In genomic region chr11:47394050-47394321, GRCh38 we compare ENCODE assay signal across 11 cellular contexts. TPM values are rescaled to one million over a fixed set of nuclear protein-coding genes. Genes with fewer than 3 reads are reported as not detected.
A peak's percentile ranks its signal among the peaks of the same experiment; 100 is the strongest.
DNase-seq lines count a peak whose midpoint lies in the region; ATAC-seq and TF ChIP-seq lines count a peak whose summit lies in the region.
"Had no signal": no experiment of that assay in that cellular context is flagged by ENCODE, and none has a peak within 500 bp of the region (broad histone marks: within the 10 kb centered on the region; RNA-seq: fewer than 3 reads in every experiment).

No MANE protein-coding gene starts in this region.

- H3K4me2 ChIP-seq in MM.1S (ENCODE audit: low read depth, low read length) = peak overlapping the region; percentile 56; the same call in 1 of the 2 replicates

- H3K9me3 ChIP-seq in MM.1S (replicated peaks; ENCODE audit: insufficient read depth, low read length) = no peaks in the 10 kb centered on the region

- H3K36me3 ChIP-seq in MM.1S (replicated peaks; ENCODE audit: insufficient read depth, low read length) = no peaks in the 10 kb centered on the region

- TF ChIP-seq POLR2A in lower leg skin (IDR thresholded peaks at IDR 0.05) = no peak

- POLR2A ChIA-PET in naive thymus-derived CD8-positive, alpha-beta T cell (lab: Charles Lee) = interaction anchor here (0.8 to 11.0 kb wide), 10 partner anchors 7 to 185 kb away, joined by 3 to 147 read pairs (median 4); partner anchors contain the start of genes ACP2, DDB2, KBTBD4 and NDUFS3

- no peak overlapping the region for H3K27ac ChIP-seq in MM.1S (ENCODE audit: low read length)
- H3K27ac ChIP-seq: C4-2B had no signal

- peaks cover 5% of the 10 kb centered on the region for H3K36me3 Mint-ChIP-seq in effector memory CD8-positive, alpha-beta T cell (ENCODE audit: insufficient read depth)
- no peaks in the 10 kb centered on the region for H3K36me3 Mint-ChIP-seq in naive thymus-derived CD8-positive, alpha-beta T cell

- no peaks in the 10 kb centered on the region for H3K79me2 ChIP-seq in MM.1S (ENCODE audit: low read length)

- H3K4me1 ChIP-seq in MM.1S (ENCODE audit: low read length) = peaks cover 31% of the 10 kb centered on the region

- 77 to 86% methylated on average over 9 of the region's 9 CpGs for WGBS in lower leg skin, 2 donors

- no peaks in the 10 kb centered on the region for H3K9me3 Mint-ChIP-seq in effector memory CD8-positive, alpha-beta T cell
- no peaks in the 10 kb centered on the region for H3K9me3 Mint-ChIP-seq in naive thymus-derived CD8-positive, alpha-beta T cell

- TF ChIP-seq CTCF in MM.1S (IDR thresholded peaks at IDR 0.05; ENCODE audit: low read length) (no peak), lower leg skin (IDR thresholded peaks at IDR 0.05) (no peak)

- no peaks in the 10 kb centered on the region for H4K20me1 ChIP-seq in MM.1S (ENCODE audit: insufficient read depth, low read length)

- H3K9ac ChIP-seq in MM.1S (ENCODE audit: low read length) = no peak overlapping the region

- H3K4me3 ChIP-seq in MM.1S (ENCODE audit: low read length) (no peak overlapping the region), lower leg skin (ENCODE audit: low read depth, poor library complexity, severe bottlenecking) (no peak overlapping the region)

- H3K27me3 Mint-ChIP-seq in effector memory CD8-positive, alpha-beta T cell = no peaks in the 10 kb centered on the region
- no peaks in the 10 kb centered on the region for H3K27me3 Mint-ChIP-seq in naive thymus-derived CD8-positive, alpha-beta T cell

- intact Hi-C loops in lower leg skin (cut with DNase I; ENCODE audit: low total_unique reads) = no loop called here

- H2AFZ ChIP-seq in MM.1S (ENCODE audit: low read length) = peak overlapping the region; percentile 86

- no peaks in the 10 kb centered on the region for H3K9me2 ChIP-seq in MM.1S (replicated peaks; ENCODE audit: insufficient read depth, low read length)

- peak overlapping the region; percentile 65 to 68 for H3K4me3 Mint-ChIP-seq in effector memory CD8-positive, alpha-beta T cell
- peak overlapping the region; percentile 16 to 85 (median 74) for H3K4me3 Mint-ChIP-seq in naive thymus-derived CD8-positive, alpha-beta T cell

- H3K27ac Mint-ChIP-seq in effector memory CD8-positive, alpha-beta T cell = peak overlapping the region; percentile 87 to 95
- H3K27ac Mint-ChIP-seq in naive thymus-derived CD8-positive, alpha-beta T cell = peak overlapping the region; percentile 91 to 96 (median 94)

- H3F3A ChIP-seq in MM.1S (ENCODE audit: insufficient read depth, low read length) = no peaks in the 10 kb centered on the region

- ATAC-seq in effector memory CD8-positive, alpha-beta T cell (replicated peaks) = no peak
- ATAC-seq in naive thymus-derived CD8-positive, alpha-beta T cell = no peak
- ATAC-seq in HG02852 (IDR thresholded peaks at IDR 0.05; ENCODE audit: unreplicated experiment) = no peak
- ATAC-seq: HCT116 had no signal

- peaks cover 34 to 52% of the 10 kb centered on the region in 2 donors for H3K4me1 Mint-ChIP-seq in effector memory CD8-positive, alpha-beta T cell (ENCODE audit: low read depth in 2 of 2)
- peaks cover 24 to 85% (median 71%) of the 10 kb centered on the region in 4 donors for H3K4me1 Mint-ChIP-seq in naive thymus-derived CD8-positive, alpha-beta T cell

- DNase-seq in Ammon's horn (ENCODE audit: low spot score) (peak; percentile 3), MM.1S (no peak), NCI-H1092 treated with DMSO at 0.1 percent for 48 hours (lab: John Stamatoyannopoulos, UW) (no peak), lower leg skin (ENCODE audit: low spot score in 2 of 2) (no peak)
- DNase-seq in effector memory CD8-positive, alpha-beta T cell = no peak
- DNase-seq in naive thymus-derived CD8-positive, alpha-beta T cell = no peak
- no peak for DNase-seq in stimulated activated CD4-positive, alpha-beta T cell treated with anti-CD3 and anti-CD28 coated beads, Interleukin-2, amount 100 ng/mL, for 48 hours

- H3K27me3 ChIP-seq in MM.1S (replicated peaks; ENCODE audit: insufficient read depth, low read length) = no peaks in the 10 kb centered on the region

RNA-seq across cellular contexts. Expression of gene SLC39A13, which starts 14.4 kb away (rescaled TPM):
- total RNA-seq in naive thymus-derived CD8-positive, alpha-beta T cell = 10 to 100 TPM; 63.2 to 63.9 TPM
- 10 to 100 TPM; 23.8 to 41.9 (median 24.4) TPM for polyA plus RNA-seq in naive thymus-derived CD8-positive, alpha-beta T cell
- total RNA-seq in lower leg skin = 10 to 100 TPM; 22.9 to 59.2 (median 46.4) TPM

RNA-seq across cellular contexts. Expression of gene SPI1, which starts 15.6 kb away (rescaled TPM):
- 1 to 10 TPM; 3.4 to 4.7 TPM for total RNA-seq in naive thymus-derived CD8-positive, alpha-beta T cell
- polyA plus RNA-seq in naive thymus-derived CD8-positive, alpha-beta T cell = not detected
- 10 to 100 TPM in 2 of 4 donors, 1 to 10 TPM in 2; 7.7 to 13.4 (median 10.6) TPM for total RNA-seq in lower leg skin
- total RNA-seq: kidney epithelial cell had no signal

RNA-seq across cellular contexts. Expression of gene PSMC3, which starts 32.3 kb away (rescaled TPM):
- total RNA-seq in naive thymus-derived CD8-positive, alpha-beta T cell = 10 to 100 TPM; 58.4 to 60.0 TPM
- polyA plus RNA-seq in naive thymus-derived CD8-positive, alpha-beta T cell = 100 to 1,000 TPM in 1 of 3 donors, 10 to 100 TPM in 2; 91.5 to 106 (median 94.0) TPM
- 100 to 1,000 TPM in 3 of 4 donors, 10 to 100 TPM in 1; 81.0 to 164 (median 118) TPM for total RNA-seq in lower leg skin

RNA-seq across cellular contexts. Expression of gene MYBPC3, which starts 41.5 kb away (rescaled TPM):
- total RNA-seq in naive thymus-derived CD8-positive, alpha-beta T cell = under 1 TPM in 1 of 2 experiments, not detected in 1; 0.16 TPM
- polyA plus RNA-seq in naive thymus-derived CD8-positive, alpha-beta T cell = not detected
- total RNA-seq in lower leg skin = not detected
- total RNA-seq: kidney epithelial cell had no signal

RNA-seq across cellular contexts. Expression of gene RAPSN, which starts 55.0 kb away (rescaled TPM):
- 1 to 10 TPM; 1.3 to 1.5 TPM for total RNA-seq in naive thymus-derived CD8-positive, alpha-beta T cell
- not detected for polyA plus RNA-seq in naive thymus-derived CD8-positive, alpha-beta T cell
- under 1 TPM in 1 of 4 donors, not detected in 3; 0.49 TPM for total RNA-seq in lower leg skin
